In the genomic region with DNA sequence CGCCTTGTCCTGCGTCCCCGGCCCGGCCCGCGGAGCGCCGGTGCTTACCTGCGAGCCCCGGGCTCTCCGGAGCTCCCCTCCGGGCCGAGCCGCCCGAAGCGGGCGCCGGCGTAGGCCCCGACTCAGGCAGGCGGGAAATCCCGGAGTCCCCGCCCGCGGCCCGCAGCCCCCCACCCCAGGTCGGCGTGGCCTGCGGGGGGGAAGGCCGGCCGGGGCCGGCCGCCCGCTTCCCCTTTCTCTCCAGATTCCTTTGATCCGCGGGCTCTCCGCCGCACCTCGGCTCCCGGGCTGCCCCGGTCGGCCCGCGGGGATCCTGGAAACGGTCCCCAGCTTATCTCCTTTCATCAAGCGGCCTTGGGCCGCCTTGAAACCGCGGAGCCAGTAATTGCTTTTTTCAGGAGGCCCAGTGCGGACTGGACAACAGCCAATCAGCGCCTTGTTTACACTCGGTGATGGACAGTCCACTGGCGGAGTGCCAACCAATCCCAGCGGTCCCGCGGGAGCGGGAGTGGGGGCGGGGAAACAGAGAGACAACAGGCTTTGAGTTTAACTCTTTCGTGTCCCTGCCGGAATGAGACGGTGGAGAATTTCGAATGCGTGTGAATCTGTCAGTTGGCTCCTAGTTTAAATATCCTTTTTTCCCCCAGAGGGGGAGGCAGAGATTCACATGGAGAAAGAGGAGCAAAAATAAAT, we compare ENCODE assay signal across 8 cellular contexts.
DNase-seq lines count a peak whose midpoint lies in the region; ATAC-seq lines count a peak whose summit lies in the region.

No MANE protein-coding gene starts in this region.

- H3K9me3 ChIP-seq in iPS DF 6.9 (ENCODE audit: control insufficient read depth, insufficient read depth, low read length) = no peaks in the 10 kb centered on the region

- peak overlapping the region; percentile 30 for H3K9ac ChIP-seq in rectal smooth muscle tissue (ENCODE audit: low read length)

- WGBS in iPS DF 6.9 (ENCODE audit: insufficient coverage, insufficient read length) = no CpG with 5 or more reads among the region's 63 CpGs

- H3K27me3 ChIP-seq in iPS DF 6.9 (ENCODE audit: control insufficient read depth, insufficient read depth, low read length) = peaks cover 49% of the 10 kb centered on the region
- H3K27me3 ChIP-seq in rectal smooth muscle tissue (ENCODE audit: control insufficient read depth, insufficient read depth, low read length) = no peaks in the 10 kb centered on the region

- no peaks in the 10 kb centered on the region; the same call in 1 of the 2 replicates for H3K36me3 ChIP-seq in iPS DF 6.9 (ENCODE audit: control insufficient read depth, insufficient read depth, low read length)
- H3K36me3 ChIP-seq in rectal smooth muscle tissue (ENCODE audit: control insufficient read depth, insufficient read depth, low read length) = no peaks in the 10 kb centered on the region

- H3K27ac ChIP-seq in iPS DF 6.9 (ENCODE audit: low read length) (no peak overlapping the region), rectal smooth muscle tissue (ENCODE audit: low read depth, low read length) (peak overlapping the region; percentile 95)

- H3K4me3 ChIP-seq in iPS DF 6.9 (ENCODE audit: low read length) = peak overlapping the region; percentile 44; the same call in 1 of the 2 replicates
- peak overlapping the region; percentile 68 for H3K4me3 ChIP-seq in rectal smooth muscle tissue (ENCODE audit: low read length)

- peak; percentile 95 for DNase-seq in GM04503 (ENCODE audit: low read depth)
- peak; percentile 99 for DNase-seq in MV-4-11 (lab: John Stamatoyannopoulos, UW)
- DNase-seq in SIG-M5 treated with dmso at 0.1 percent for 504 hours (lab: John Stamatoyannopoulos, UW; ENCODE audit: unreplicated experiment) = peak; percentile 91
- DNase-seq in brain pericyte (ENCODE audit: low read depth, low spot score) = peak; percentile 99
- DNase-seq in iPS DF 6.9 (ENCODE audit: low read depth, low spot score) = peak; percentile 96

- peaks cover 12% of the 10 kb centered on the region for H3K4me1 ChIP-seq in iPS DF 6.9 (ENCODE audit: control insufficient read depth, insufficient read depth, low read length)
- peaks cover 28% of the 10 kb centered on the region for H3K4me1 ChIP-seq in rectal smooth muscle tissue (ENCODE audit: control insufficient read depth, insufficient read depth, low read length)

- ATAC-seq in GM19463 (IDR thresholded peaks at IDR 0.05; ENCODE audit: unreplicated experiment) = no peak
- no peak for ATAC-seq in HG03460 (IDR thresholded peaks at IDR 0.05; ENCODE audit: unreplicated experiment)
